ENCODE assay signal across 1 cellular context in the genomic region with DNA sequence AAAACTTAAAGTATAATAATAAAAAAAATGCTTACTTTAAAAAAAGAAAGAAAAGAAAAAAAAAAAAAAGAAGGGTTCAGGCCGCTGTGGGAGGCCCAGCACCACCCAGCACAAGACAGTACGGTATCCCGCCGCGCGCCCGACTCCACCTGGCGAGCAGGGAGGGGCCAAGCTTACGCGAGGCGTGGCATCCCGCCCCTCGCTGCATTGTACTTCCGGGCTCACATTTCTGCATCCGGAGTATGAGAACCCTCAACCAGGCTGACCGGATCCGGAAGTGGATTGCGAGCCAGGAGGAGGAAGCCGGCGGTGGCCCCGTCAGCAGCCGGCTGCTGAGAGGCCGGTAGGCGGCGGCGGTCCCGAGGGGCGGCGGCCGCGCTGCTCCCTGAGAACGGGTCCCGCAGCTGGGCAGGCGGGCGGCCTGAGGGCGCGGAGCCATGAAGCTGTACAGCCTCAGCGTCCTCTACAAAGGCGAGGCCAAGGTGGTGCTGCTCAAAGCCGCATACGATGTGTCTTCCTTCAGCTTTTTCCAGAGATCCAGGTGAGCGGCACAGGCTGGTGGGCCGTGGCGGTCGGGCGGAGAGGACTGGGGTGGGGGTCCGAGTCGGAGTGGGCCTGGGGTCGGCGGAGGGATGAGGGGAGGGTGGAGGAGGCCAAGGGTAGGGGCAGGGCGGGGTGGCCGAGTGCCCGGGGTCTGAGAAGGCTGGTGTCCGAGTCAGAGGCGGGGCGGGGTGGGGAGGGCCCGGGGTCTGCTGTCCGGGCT.
TF ChIP-seq lines count a peak whose summit lies in the region.

A gene (plus strand): TSS at position 280 of the 763 bp plus-strand sequence. CDS start 158 bp downstream, at position 438.

TF ChIP-seq in K562, 482 proteins besides CTCF, POLR2A, EP300 and RAD21 (continued from another document and continues in another):
- TF ChIP-seq, protein P1, sequence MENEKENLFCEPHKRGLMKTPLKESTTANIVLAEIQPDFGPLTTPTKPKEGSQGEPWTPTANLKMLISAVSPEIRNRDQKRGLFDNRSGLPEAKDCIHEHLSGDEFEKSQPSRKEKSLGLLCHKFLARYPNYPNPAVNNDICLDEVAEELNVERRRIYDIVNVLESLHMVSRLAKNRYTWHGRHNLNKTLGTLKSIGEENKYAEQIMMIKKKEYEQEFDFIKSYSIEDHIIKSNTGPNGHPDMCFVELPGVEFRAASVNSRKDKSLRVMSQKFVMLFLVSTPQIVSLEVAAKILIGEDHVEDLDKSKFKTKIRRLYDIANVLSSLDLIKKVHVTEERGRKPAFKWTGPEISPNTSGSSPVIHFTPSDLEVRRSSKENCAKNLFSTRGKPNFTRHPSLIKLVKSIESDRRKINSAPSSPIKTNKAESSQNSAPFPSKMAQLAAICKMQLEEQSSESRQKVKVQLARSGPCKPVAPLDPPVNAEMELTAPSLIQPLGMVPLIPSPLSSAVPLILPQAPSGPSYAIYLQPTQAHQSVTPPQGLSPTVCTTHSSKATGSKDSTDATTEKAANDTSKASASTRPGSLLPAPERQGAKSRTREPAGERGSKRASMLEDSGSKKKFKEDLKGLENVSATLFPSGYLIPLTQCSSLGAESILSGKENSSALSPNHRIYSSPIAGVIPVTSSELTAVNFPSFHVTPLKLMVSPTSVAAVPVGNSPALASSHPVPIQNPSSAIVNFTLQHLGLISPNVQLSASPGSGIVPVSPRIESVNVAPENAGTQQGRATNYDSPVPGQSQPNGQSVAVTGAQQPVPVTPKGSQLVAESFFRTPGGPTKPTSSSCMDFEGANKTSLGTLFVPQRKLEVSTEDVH (IDR thresholded peaks at IDR 0.05; ENCODE audit: low read depth, partially characterized antibody) = peak; percentile 92
- TF ChIP-seq L3MBTL2 (IDR thresholded peaks at IDR 0.05) = peak; percentile 66
- TF ChIP-seq CCNT2 (IDR thresholded peaks at IDR 0.05; ENCODE audit: borderline replicate concordance, extremely low read depth, insufficient read length, low read depth, low read length) = peak; percentile 77
- no peak for TF ChIP-seq TFAM (CRISPR knock-in tag; conservative IDR thresholded peaks at IDR 0.05)
- TF ChIP-seq NR2C2 (CRISPR knock-in tag; IDR thresholded peaks at IDR 0.05) = peak; percentile 98
- TF ChIP-seq NR2C2 (tag; IDR thresholded peaks at IDR 0.05) = peak; percentile 99
- peak; percentile 75 for TF ChIP-seq FIP1L1 (IDR thresholded peaks at IDR 0.05; ENCODE audit: low read depth, low read length, poor library complexity, severe bottlenecking)
- TF ChIP-seq MAZ (CRISPR knock-in tag; conservative IDR thresholded peaks at IDR 0.05 in 1 of 2, IDR thresholded peaks at IDR 0.05 in 1 of 2) = peak; percentile 84 to 85
- peak; percentile 8; the same call in 1 of the 2 replicates for TF ChIP-seq GATAD2B (IDR thresholded peaks at IDR 0.05; ENCODE audit: borderline replicate concordance)
- TF ChIP-seq SMARCA4 (IDR thresholded peaks at IDR 0.05) = peak; percentile 21; the same call in 1 of the 2 replicates
- no peak for TF ChIP-seq FOXK1 (CRISPR knock-in tag; IDR thresholded peaks at IDR 0.05; ENCODE audit: borderline replicate concordance)
- TF ChIP-seq ZNF384 (IDR thresholded peaks at IDR 0.05; ENCODE audit: low read depth, low read length) = peak; percentile 78
- TF ChIP-seq DPF2 (IDR thresholded peaks at IDR 0.05) = peak; percentile 40; the same call in 1 of the 2 replicates
- no peak for TF ChIP-seq ZNF75A (CRISPR knock-in tag; IDR thresholded peaks at IDR 0.05)
- TF ChIP-seq CREB1 (IDR thresholded peaks at IDR 0.05) = peak; percentile 56
- TF ChIP-seq CREB1 (CRISPR knock-in tag; IDR thresholded peaks at IDR 0.05) = peak; percentile 63; the same call in 1 of the 2 replicates
- peak; percentile 69; the same call in 1 of the 2 replicates for TF ChIP-seq POLR2AphosphoS5 (IDR thresholded peaks at IDR 0.05; ENCODE audit: control insufficient read depth, insufficient read depth, low read depth, low read length)
- TF ChIP-seq, protein P2, sequence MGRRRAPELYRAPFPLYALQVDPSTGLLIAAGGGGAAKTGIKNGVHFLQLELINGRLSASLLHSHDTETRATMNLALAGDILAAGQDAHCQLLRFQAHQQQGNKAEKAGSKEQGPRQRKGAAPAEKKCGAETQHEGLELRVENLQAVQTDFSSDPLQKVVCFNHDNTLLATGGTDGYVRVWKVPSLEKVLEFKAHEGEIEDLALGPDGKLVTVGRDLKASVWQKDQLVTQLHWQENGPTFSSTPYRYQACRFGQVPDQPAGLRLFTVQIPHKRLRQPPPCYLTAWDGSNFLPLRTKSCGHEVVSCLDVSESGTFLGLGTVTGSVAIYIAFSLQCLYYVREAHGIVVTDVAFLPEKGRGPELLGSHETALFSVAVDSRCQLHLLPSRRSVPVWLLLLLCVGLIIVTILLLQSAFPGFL (CRISPR knock-in tag; IDR thresholded peaks at IDR 0.05) = no peak
- peak; percentile 45; the same call in 1 of the 2 replicates for TF ChIP-seq NFIC (IDR thresholded peaks at IDR 0.05)
- no peak for TF ChIP-seq ZNF551 (CRISPR knock-in tag; IDR thresholded peaks at IDR 0.05)
- peak; percentile 67; the same call in 1 of the 2 replicates for TF ChIP-seq MTA3 (IDR thresholded peaks at IDR 0.05; ENCODE audit: borderline replicate concordance)
- TF ChIP-seq, protein P3, sequence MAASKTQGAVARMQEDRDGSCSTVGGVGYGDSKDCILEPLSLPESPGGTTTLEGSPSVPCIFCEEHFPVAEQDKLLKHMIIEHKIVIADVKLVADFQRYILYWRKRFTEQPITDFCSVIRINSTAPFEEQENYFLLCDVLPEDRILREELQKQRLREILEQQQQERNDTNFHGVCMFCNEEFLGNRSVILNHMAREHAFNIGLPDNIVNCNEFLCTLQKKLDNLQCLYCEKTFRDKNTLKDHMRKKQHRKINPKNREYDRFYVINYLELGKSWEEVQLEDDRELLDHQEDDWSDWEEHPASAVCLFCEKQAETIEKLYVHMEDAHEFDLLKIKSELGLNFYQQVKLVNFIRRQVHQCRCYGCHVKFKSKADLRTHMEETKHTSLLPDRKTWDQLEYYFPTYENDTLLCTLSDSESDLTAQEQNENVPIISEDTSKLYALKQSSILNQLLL (CRISPR knock-in tag; IDR thresholded peaks at IDR 0.05; ENCODE audit: borderline replicate concordance) = no peak
- TF ChIP-seq EWSR1 (IDR thresholded peaks at IDR 0.05; ENCODE audit: borderline replicate concordance, low read depth, partially characterized antibody) = no peak
- peak; percentile 97 for TF ChIP-seq GABPB1 (CRISPR knock-in tag; IDR thresholded peaks at IDR 0.05)
- TF ChIP-seq, protein P4, sequence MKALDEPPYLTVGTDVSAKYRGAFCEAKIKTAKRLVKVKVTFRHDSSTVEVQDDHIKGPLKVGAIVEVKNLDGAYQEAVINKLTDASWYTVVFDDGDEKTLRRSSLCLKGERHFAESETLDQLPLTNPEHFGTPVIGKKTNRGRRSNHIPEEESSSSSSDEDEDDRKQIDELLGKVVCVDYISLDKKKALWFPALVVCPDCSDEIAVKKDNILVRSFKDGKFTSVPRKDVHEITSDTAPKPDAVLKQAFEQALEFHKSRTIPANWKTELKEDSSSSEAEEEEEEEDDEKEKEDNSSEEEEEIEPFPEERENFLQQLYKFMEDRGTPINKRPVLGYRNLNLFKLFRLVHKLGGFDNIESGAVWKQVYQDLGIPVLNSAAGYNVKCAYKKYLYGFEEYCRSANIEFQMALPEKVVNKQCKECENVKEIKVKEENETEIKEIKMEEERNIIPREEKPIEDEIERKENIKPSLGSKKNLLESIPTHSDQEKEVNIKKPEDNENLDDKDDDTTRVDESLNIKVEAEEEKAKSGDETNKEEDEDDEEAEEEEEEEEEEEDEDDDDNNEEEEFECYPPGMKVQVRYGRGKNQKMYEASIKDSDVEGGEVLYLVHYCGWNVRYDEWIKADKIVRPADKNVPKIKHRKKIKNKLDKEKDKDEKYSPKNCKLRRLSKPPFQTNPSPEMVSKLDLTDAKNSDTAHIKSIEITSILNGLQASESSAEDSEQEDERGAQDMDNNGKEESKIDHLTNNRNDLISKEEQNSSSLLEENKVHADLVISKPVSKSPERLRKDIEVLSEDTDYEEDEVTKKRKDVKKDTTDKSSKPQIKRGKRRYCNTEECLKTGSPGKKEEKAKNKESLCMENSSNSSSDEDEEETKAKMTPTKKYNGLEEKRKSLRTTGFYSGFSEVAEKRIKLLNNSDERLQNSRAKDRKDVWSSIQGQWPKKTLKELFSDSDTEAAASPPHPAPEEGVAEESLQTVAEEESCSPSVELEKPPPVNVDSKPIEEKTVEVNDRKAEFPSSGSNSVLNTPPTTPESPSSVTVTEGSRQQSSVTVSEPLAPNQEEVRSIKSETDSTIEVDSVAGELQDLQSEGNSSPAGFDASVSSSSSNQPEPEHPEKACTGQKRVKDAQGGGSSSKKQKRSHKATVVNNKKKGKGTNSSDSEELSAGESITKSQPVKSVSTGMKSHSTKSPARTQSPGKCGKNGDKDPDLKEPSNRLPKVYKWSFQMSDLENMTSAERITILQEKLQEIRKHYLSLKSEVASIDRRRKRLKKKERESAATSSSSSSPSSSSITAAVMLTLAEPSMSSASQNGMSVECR (CRISPR knock-in tag; IDR thresholded peaks at IDR 0.05) = peak; percentile 86
- TF ChIP-seq CTBP1 (IDR thresholded peaks at IDR 0.05; ENCODE audit: borderline replicate concordance) = peak; percentile 63; the same call in 1 of the 2 replicates
- TF ChIP-seq ZNF766 (CRISPR knock-in tag; conservative IDR thresholded peaks at IDR 0.05) = peak; percentile 37
- TF ChIP-seq, protein P5, sequence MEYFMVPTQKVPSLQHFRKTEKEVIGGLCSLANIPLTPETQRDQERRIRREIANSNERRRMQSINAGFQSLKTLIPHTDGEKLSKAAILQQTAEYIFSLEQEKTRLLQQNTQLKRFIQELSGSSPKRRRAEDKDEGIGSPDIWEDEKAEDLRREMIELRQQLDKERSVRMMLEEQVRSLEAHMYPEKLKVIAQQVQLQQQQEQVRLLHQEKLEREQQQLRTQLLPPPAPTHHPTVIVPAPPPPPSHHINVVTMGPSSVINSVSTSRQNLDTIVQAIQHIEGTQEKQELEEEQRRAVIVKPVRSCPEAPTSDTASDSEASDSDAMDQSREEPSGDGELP (CRISPR knock-in tag; IDR thresholded peaks at IDR 0.05; ENCODE audit: borderline replicate concordance) = peak; percentile 94
- TF ChIP-seq GATAD2A (IDR thresholded peaks at IDR 0.05) = no peak
- TF ChIP-seq YY1 (IDR thresholded peaks at IDR 0.05; ENCODE audit: borderline replicate concordance in 1 of 3, control insufficient read depth in 1 of 3, extremely low read depth in 1 of 3, insufficient read depth in 3 of 3, insufficient read length in 1 of 3, insufficient replicate concordance in 2 of 3, low read depth in 1 of 3, low read length in 2 of 3) = peak in 2 of 3 experiments; percentile 45 to 60
- peak in 1 of 2 experiments; percentile 29; a peak in 2 of 4 replicates for TF ChIP-seq SIX5 (IDR thresholded peaks at IDR 0.05; ENCODE audit: borderline replicate concordance in 1 of 2, insufficient read depth in 1 of 2, low read depth in 1 of 2, low read length in 2 of 2)
- TF ChIP-seq ELF2 (CRISPR knock-in tag; IDR thresholded peaks at IDR 0.05) = peak; percentile 83
- TF ChIP-seq FOXK2 (conservative IDR thresholded peaks at IDR 0.05 in 1 of 2, IDR thresholded peaks at IDR 0.05 in 1 of 2; ENCODE audit: low read depth in 2 of 2) = peak; percentile 73 to 75
- TF ChIP-seq SMAD4 (CRISPR knock-in tag; conservative IDR thresholded peaks at IDR 0.05) = peak; percentile 44
- no peak for TF ChIP-seq SMARCA5 (IDR thresholded peaks at IDR 0.05)
- peak; percentile 76 for TF ChIP-seq MTA2 (IDR thresholded peaks at IDR 0.05; ENCODE audit: low read depth)
- peak; percentile 61 for TF ChIP-seq CHD1 (IDR thresholded peaks at IDR 0.05; ENCODE audit: low read length)
- TF ChIP-seq ZKSCAN3 (CRISPR knock-in tag; IDR thresholded peaks at IDR 0.05) = no peak
- peak; percentile 71 for TF ChIP-seq ESRRA (IDR thresholded peaks at IDR 0.05; ENCODE audit: borderline replicate concordance, low read depth)
- TF ChIP-seq ELF1 (tag; IDR thresholded peaks at IDR 0.05) = peak; percentile 96
- no peak for TF ChIP-seq NFE2L1 (tag; IDR thresholded peaks at IDR 0.05; ENCODE audit: borderline replicate concordance, low read depth)
- peak; percentile 91 for TF ChIP-seq PHF20 (IDR thresholded peaks at IDR 0.05; ENCODE audit: partially characterized antibody)
- 0 out of 4 replicates have a peak, but pooled peaks of 1 of the 2 experiments have one; percentile 32 for TF ChIP-seq ARNT (IDR thresholded peaks at IDR 0.05)
- peak; percentile 71 for TF ChIP-seq SPI1 (IDR thresholded peaks at IDR 0.05; ENCODE audit: borderline replicate concordance, low read depth, low read length)
- TF ChIP-seq NRF1 (conservative IDR thresholded peaks at IDR 0.05 in 1 of 2, IDR thresholded peaks at IDR 0.05 in 1 of 2) = peak; percentile 43 to 49
- TF ChIP-seq ZBTB1 (CRISPR knock-in tag; IDR thresholded peaks at IDR 0.05; ENCODE audit: borderline replicate concordance, low read depth) = no peak
- TF ChIP-seq ZFPM2 (CRISPR knock-in tag; IDR thresholded peaks at IDR 0.05) = no peak
- peak; percentile 78 for TF ChIP-seq ZFX (CRISPR knock-in tag; IDR thresholded peaks at IDR 0.05)
- TF ChIP-seq, protein P6, sequence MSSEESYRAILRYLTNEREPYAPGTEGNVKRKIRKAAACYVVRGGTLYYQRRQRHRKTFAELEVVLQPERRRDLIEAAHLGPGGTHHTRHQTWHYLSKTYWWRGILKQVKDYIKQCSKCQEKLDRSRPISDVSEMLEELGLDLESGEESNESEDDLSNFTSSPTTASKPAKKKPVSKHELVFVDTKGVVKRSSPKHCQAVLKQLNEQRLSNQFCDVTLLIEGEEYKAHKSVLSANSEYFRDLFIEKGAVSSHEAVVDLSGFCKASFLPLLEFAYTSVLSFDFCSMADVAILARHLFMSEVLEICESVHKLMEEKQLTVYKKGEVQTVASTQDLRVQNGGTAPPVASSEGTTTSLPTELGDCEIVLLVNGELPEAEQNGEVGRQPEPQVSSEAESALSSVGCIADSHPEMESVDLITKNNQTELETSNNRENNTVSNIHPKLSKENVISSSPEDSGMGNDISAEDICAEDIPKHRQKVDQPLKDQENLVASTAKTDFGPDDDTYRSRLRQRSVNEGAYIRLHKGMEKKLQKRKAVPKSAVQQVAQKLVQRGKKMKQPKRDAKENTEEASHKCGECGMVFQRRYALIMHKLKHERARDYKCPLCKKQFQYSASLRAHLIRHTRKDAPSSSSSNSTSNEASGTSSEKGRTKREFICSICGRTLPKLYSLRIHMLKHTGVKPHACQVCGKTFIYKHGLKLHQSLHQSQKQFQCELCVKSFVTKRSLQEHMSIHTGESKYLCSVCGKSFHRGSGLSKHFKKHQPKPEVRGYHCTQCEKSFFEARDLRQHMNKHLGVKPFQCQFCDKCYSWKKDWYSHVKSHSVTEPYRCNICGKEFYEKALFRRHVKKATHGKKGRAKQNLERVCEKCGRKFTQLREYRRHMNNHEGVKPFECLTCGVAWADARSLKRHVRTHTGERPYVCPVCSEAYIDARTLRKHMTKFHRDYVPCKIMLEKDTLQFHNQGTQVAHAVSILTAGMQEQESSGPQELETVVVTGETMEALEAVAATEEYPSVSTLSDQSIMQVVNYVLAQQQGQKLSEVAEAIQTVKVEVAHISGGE (CRISPR knock-in tag; IDR thresholded peaks at IDR 0.05) = peak in 2 of 3 experiments; percentile 83 to 90; a peak in 5 of 6 replicates
- no peak for TF ChIP-seq BCOR (IDR thresholded peaks at IDR 0.05)
- TF ChIP-seq PCBP1 (IDR thresholded peaks at IDR 0.05; ENCODE audit: low read depth, low read length, poor library complexity, severe bottlenecking) = peak; percentile 36
- TF ChIP-seq, protein P7, sequence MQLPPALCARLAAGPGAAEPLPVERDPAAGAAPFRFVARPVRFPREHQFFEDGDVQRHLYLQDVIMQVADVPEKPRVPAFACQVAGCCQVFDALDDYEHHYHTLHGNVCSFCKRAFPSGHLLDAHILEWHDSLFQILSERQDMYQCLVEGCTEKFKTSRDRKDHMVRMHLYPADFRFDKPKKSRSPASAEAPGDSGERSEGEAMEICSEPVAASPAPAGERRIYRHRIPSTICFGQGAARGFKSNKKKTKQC (CRISPR knock-in tag; IDR thresholded peaks at IDR 0.05) = peak; percentile 52; the same call in 1 of the 2 replicates
- TF ChIP-seq ZNF717 (CRISPR knock-in tag; IDR thresholded peaks at IDR 0.05) = no peak
- no peak for TF ChIP-seq MAFF (IDR thresholded peaks at IDR 0.05; ENCODE audit: low read length)
